Comparison of ENCODE assay signal across 8 cellular contexts in the genomic region with DNA sequence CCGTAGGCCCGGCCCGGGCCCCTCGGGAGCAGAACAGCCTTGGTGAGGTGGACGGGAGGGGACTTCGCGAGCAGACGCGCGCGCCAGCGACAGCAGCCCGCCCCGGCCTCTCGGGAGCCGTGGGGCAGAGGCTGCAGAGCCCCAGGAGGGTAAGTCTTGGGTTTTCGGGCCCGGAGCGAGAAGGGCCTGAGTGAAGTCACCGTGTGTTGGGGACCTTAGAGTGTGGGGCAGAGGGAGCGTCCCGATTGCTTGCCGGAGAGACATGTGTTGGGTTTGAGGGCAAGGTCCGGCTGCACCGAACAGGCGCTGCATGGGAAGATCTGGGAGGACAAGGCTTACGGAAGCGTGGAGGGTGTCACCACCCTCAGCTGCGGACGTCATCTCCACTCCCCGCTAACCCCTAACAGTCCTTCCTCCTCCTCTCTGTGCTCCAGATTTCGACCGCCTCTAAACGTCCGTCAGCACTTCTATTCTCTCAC. TPM values are rescaled to one million over a fixed set of nuclear protein-coding genes. Genes with fewer than 3 reads are reported as not detected.
A peak's percentile ranks its signal among the peaks of the same experiment; 100 is the strongest.
DNase-seq lines count a peak whose midpoint lies in the region; ATAC-seq and TF ChIP-seq lines count a peak whose summit lies in the region.
"Not testable (repeated sequence)": the region's sequence is repeated elsewhere in the genome, so short reads cannot be mapped to it uniquely, and the experiment has no call there.

No MANE protein-coding gene starts in this region.

- in situ Hi-C loops in T47D (cut with HindIII; ENCODE audit: low pct_unique_long_range_greater_than_20kb, low sequenced_read_pairs): not testable (repeated sequence)

- intact Hi-C loops in activated CD4-positive, alpha-beta T cell treated with anti-CD3 and anti-CD28 coated beads for 36 hours (cut with DNase I, micrococcal nuclease): loop anchor here (2.0 kb wide), 2 partner anchors 45 to 51 kb away; a partner anchor contains a TSS

- POLR2A ChIA-PET in HEK293 (lab: Yijun Ruan, JAX); activated CD4-positive, alpha-beta T cell treated with anti-CD3 and anti-CD28 coated beads for 36 hours (lab: Charles Lee): not testable (repeated sequence)

- not testable (repeated sequence) for H3K9me3 Mint-ChIP-seq in activated CD4-positive, alpha-beta T cell treated with anti-CD3 and anti-CD28 coated beads for 36 hours (ENCODE audit: low read depth); stimulated activated naive CD8-positive, alpha-beta T cell treated with anti-CD3 and anti-CD28 coated beads, Interleukin-15, Interleukin-2, amounts not matched to agents 100 ng/mL and 50 ng/mL, for 24 hours

- H3K27me3 Mint-ChIP-seq in activated CD4-positive, alpha-beta T cell treated with anti-CD3 and anti-CD28 coated beads for 36 hours; stimulated activated naive CD8-positive, alpha-beta T cell treated with anti-CD3 and anti-CD28 coated beads, Interleukin-15, Interleukin-2, amounts not matched to agents 100 ng/mL and 50 ng/mL, for 24 hours: not testable (repeated sequence)

- H3K27ac ChIP-seq in HEK293 (ENCODE audit: extremely low read depth, low read depth, low read length) (peak overlapping the region; percentile 82; the same call in 1 of the 2 replicates), right atrium auricular region (peak overlapping the region; percentile 93)

- peaks cover 12% of the 10 kb centered on the region for H3K4me1 Mint-ChIP-seq in activated CD4-positive, alpha-beta T cell treated with anti-CD3 and anti-CD28 coated beads for 36 hours
- peaks cover 22% of the 10 kb centered on the region for H3K4me1 Mint-ChIP-seq in stimulated activated naive CD8-positive, alpha-beta T cell treated with anti-CD3 and anti-CD28 coated beads, Interleukin-15, Interleukin-2, amounts not matched to agents 100 ng/mL and 50 ng/mL, for 24 hours (ENCODE audit: low read depth)

- H3K36me3 ChIP-seq in HEK293 (ENCODE audit: control insufficient read depth in 2 of 2, insufficient read depth in 1 of 2, low read length in 2 of 2); right atrium auricular region: not testable (repeated sequence)

- not testable (repeated sequence) for ATAC-seq in activated CD4-positive, alpha-beta T cell treated with anti-CD3 and anti-CD28 coated beads for 36 hours

- H3K4me3 ChIP-seq in HEK293 (ENCODE audit: low read depth, low read length) (peak overlapping the region; percentile 67), right atrium auricular region (peak overlapping the region; percentile 75 to 78)

- not testable (repeated sequence) for H3K9me3 ChIP-seq in HEK293 (ENCODE audit: control insufficient read depth, insufficient read depth, low read depth, low read length); right atrium auricular region

- DNase-seq in D341Med (ENCODE audit: low spot score) (peak; percentile 32), NCI-H69 (lab: John Stamatoyannopoulos, UW) (peak; percentile 56), T47D (ENCODE audit: low read depth in 1 of 2, low spot score in 1 of 2) (peak; percentile 24 to 63), right atrium auricular region (ENCODE audit: low spot score) (peak; percentile 75), nucleus accumbens (lab: John Stamatoyannopoulos, UW) (peak in 45 of 56 donors; percentile 0 to 35 (median 10))
- DNase-seq in activated CD4-positive, alpha-beta T cell treated with anti-CD3 and anti-CD28 coated beads for 36 hours: peak; percentile 64

- not testable (repeated sequence) for H3K4me1 ChIP-seq in HEK293 (ENCODE audit: control insufficient read depth, insufficient read depth, low read length); right atrium auricular region

- H3K36me3 Mint-ChIP-seq in activated CD4-positive, alpha-beta T cell treated with anti-CD3 and anti-CD28 coated beads for 36 hours (ENCODE audit: low read depth): peaks cover 21% of the 10 kb centered on the region
- H3K36me3 Mint-ChIP-seq in stimulated activated naive CD8-positive, alpha-beta T cell treated with anti-CD3 and anti-CD28 coated beads, Interleukin-15, Interleukin-2, amounts not matched to agents 100 ng/mL and 50 ng/mL, for 24 hours (ENCODE audit: low read depth): peaks cover 23% of the 10 kb centered on the region

- TF ChIP-seq CTCF in HEK293 (tag by site-specific recombination; IDR thresholded peaks at IDR 0.05); right atrium auricular region (IDR thresholded peaks at IDR 0.05): not testable (repeated sequence)

- CTCF ChIA-PET in HEK293 (lab: Yijun Ruan, JAX); activated CD4-positive, alpha-beta T cell treated with anti-CD3 and anti-CD28 coated beads for 36 hours (lab: Charles Lee): not testable (repeated sequence)

- H3K4me3 Mint-ChIP-seq in activated CD4-positive, alpha-beta T cell treated with anti-CD3 and anti-CD28 coated beads for 36 hours: peak overlapping the region; percentile 93
- H3K4me3 Mint-ChIP-seq in stimulated activated naive CD8-positive, alpha-beta T cell treated with anti-CD3 and anti-CD28 coated beads, Interleukin-15, Interleukin-2, amounts not matched to agents 100 ng/mL and 50 ng/mL, for 24 hours: peak overlapping the region; percentile 99

- H3K27ac Mint-ChIP-seq in activated CD4-positive, alpha-beta T cell treated with anti-CD3 and anti-CD28 coated beads for 36 hours: peak overlapping the region; percentile 95
- peak overlapping the region; percentile 98 for H3K27ac Mint-ChIP-seq in stimulated activated naive CD8-positive, alpha-beta T cell treated with anti-CD3 and anti-CD28 coated beads, Interleukin-15, Interleukin-2, amounts not matched to agents 100 ng/mL and 50 ng/mL, for 24 hours

- not testable (repeated sequence) for H3K27me3 ChIP-seq in right atrium auricular region

TF ChIP-seq in HEK293, 187 proteins besides CTCF, POLR2A, EP300 and RAD21:
- TF ChIP-seq GLIS2 (tag by site-specific recombination; IDR thresholded peaks at IDR 0.05) (0 out of 2 replicates have a peak, but pooled peaks have one; percentile 26), ZNF335 (tag by site-specific recombination; conservative IDR thresholded peaks at IDR 0.05) (peak; percentile 96), SP2 (tag by site-specific recombination; IDR thresholded peaks at IDR 0.05) (peak; percentile 31; the same call in 1 of the 2 replicates), ZBTB48 (tag by site-specific recombination; IDR thresholded peaks at IDR 0.05) (peak; percentile 57), KLF8 (tag by site-specific recombination; IDR thresholded peaks at IDR 0.05) (0 out of 2 replicates have a peak, but pooled peaks have one; percentile 60), ZNF629 (tag by site-specific recombination; IDR thresholded peaks at IDR 0.05) (peak; percentile 73), ZNF600 (tag by site-specific recombination; IDR thresholded peaks at IDR 0.05) (peak; percentile 45), ZBTB20 (tag by site-specific recombination; IDR thresholded peaks at IDR 0.05) (peak; percentile 28; the same call in 1 of the 2 replicates), ZNF341 (tag by site-specific recombination; IDR thresholded peaks at IDR 0.05; ENCODE audit: low read depth) (peak; percentile 27; the same call in 1 of the 2 replicates)
- TF ChIP-seq, protein P1, sequence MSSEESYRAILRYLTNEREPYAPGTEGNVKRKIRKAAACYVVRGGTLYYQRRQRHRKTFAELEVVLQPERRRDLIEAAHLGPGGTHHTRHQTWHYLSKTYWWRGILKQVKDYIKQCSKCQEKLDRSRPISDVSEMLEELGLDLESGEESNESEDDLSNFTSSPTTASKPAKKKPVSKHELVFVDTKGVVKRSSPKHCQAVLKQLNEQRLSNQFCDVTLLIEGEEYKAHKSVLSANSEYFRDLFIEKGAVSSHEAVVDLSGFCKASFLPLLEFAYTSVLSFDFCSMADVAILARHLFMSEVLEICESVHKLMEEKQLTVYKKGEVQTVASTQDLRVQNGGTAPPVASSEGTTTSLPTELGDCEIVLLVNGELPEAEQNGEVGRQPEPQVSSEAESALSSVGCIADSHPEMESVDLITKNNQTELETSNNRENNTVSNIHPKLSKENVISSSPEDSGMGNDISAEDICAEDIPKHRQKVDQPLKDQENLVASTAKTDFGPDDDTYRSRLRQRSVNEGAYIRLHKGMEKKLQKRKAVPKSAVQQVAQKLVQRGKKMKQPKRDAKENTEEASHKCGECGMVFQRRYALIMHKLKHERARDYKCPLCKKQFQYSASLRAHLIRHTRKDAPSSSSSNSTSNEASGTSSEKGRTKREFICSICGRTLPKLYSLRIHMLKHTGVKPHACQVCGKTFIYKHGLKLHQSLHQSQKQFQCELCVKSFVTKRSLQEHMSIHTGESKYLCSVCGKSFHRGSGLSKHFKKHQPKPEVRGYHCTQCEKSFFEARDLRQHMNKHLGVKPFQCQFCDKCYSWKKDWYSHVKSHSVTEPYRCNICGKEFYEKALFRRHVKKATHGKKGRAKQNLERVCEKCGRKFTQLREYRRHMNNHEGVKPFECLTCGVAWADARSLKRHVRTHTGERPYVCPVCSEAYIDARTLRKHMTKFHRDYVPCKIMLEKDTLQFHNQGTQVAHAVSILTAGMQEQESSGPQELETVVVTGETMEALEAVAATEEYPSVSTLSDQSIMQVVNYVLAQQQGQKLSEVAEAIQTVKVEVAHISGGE (tag by site-specific recombination; conservative IDR thresholded peaks at IDR 0.05; ENCODE audit: low read depth): 0 out of 2 replicates have a peak, but pooled peaks have one; percentile 29
TF ChIP-seq in HEK293: peak in this region for 10; not testable (repeated sequence) for 177.

RNA-seq across cellular contexts. Expression of a gene that starts 45.1 kb away (rescaled TPM):
- total RNA-seq in activated CD4-positive, alpha-beta T cell treated with anti-CD3 and anti-CD28 coated beads for 36 hours: 10 to 100 TPM; 62.2 to 67.4 TPM
- 10 to 100 TPM; 11.9 to 17.1 TPM for total RNA-seq in right atrium auricular region

RNA-seq across cellular contexts. Expression of a gene that starts 51.8 kb away (rescaled TPM):
- total RNA-seq in activated CD4-positive, alpha-beta T cell treated with anti-CD3 and anti-CD28 coated beads for 36 hours: 1 to 10 TPM; 3.5 to 3.9 TPM
- total RNA-seq in right atrium auricular region: 1 to 10 TPM; 1.2 to 3.5 TPM

Comparison
In these comparisons a context has a peak if more than half of its experiments do, and no peak if none do; other contexts are left out.
1. DNase-seq: peak in every context shown above with its lines; median percentile 75 in right atrium auricular region; 64 in activated CD4-positive, alpha-beta T cell treated with anti-CD3 and anti-CD28 coated beads for 36 hours; 56 in NCI-H69; 44 in T47D; 32 in D341Med; 10 in nucleus accumbens.